Comparison of ENCODE assay signal across 8 cellular contexts in the genomic region with DNA sequence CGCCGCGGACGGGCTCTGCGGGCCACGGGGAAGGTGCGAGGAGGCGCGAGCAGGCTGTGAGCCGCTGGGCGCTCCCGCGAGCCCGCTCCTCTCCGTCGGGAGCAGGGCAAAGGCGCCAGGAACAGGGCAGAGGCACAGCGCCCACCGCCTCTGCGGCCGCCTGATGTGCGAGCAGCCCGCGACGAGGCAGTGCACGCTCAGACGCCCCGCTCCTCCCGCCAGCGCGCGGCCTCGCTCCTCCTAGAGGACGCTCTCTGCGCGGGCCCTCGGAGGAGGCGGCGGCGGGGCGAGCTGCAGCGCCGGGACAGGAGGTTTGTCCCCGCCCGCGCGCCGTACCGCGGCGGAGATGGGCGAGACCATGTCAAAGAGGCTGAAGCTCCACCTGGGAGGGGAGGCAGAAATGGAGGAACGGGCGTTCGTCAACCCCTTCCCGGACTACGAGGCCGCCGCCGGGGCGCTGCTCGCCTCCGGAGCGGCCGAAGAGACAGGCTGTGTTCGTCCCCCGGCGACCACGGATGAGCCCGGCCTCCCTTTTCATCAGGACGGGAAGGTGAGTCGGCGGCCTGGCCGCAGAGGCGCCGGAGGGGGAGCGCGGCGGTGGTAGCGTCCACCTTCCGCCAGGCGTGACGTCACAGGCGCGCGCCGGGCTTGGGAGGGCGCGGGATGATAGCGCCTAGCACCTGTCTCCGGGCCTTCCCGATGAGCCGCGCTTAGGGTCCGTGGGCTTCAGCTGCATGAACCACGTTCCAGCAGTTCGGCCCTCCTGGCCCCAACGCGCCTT. TPM values are rescaled to one million over a fixed set of nuclear protein-coding genes. Genes with fewer than 3 reads are reported as not detected.
DNase-seq lines count a peak whose midpoint lies in the region; ATAC-seq and TF ChIP-seq lines count a peak whose summit lies in the region.

No MANE protein-coding gene starts in this region.

- H3K36me3 ChIP-seq in PC-9 (ENCODE audit: low read depth) (peaks cover 13% of the 10 kb centered on the region; the same call in 1 of the 2 replicates), esophagus squamous epithelium (no peaks in the 10 kb centered on the region)

- H3K27ac ChIP-seq in PC-9 (peak overlapping the region; percentile 89), esophagus squamous epithelium (peak overlapping the region; percentile 97 to 99 (median 98))

- WGBS in esophagus squamous epithelium, 2 donors = 0% methylated on average over 5 of the region's 99 CpGs; no CpG with 5 or more reads in 1 of the 2 donors

- no peaks in the 10 kb centered on the region for H3K9me2 ChIP-seq in PC-9 (ENCODE audit: insufficient read depth)

- peak; percentile 76 for ATAC-seq in GM21717 (IDR thresholded peaks at IDR 0.05; ENCODE audit: unreplicated experiment)

- DNase-seq in DMS79 (lab: John Stamatoyannopoulos, UW) = peak; percentile 78
- peak; percentile 93 for DNase-seq in Jurkat, Clone E6-1 (ENCODE audit: low read depth, low spot score)
- peak; percentile 95 to 99 for DNase-seq in PC-9
- peak; percentile 95 to 96 for DNase-seq in activated T-cell treated with anti-CD3 and anti-CD28 coated beads, Interleukin-2, amount 50 U/mL, for 48 hours
- peak; percentile 60 for DNase-seq in esophagus squamous epithelium (lab: John Stamatoyannopoulos, UW)
- peak; percentile 99 for DNase-seq in myocyte (ENCODE audit: low read depth)
- DNase-seq in stimulated activated CD8-positive, alpha-beta memory T cell treated with anti-CD3 and anti-CD28 coated beads, Interleukin-7, amount 100 ng/mL, for 4 hours (ENCODE audit: low read depth in 2 of 2) = peak; percentile 87 to 95

- peak; percentile 52; the same call in 1 of the 2 replicates for TF ChIP-seq CTCF in PC-9 (conservative IDR thresholded peaks at IDR 0.05)
- TF ChIP-seq CTCF in esophagus squamous epithelium (IDR thresholded peaks at IDR 0.05) = peak in 4 of 6 experiments; percentile 9 to 49 (median 36)

- peaks cover 7% of the 10 kb centered on the region; the same call in 1 of the 2 replicates for H3K27me3 ChIP-seq in PC-9 (ENCODE audit: insufficient read depth, low read depth)
- H3K27me3 ChIP-seq in esophagus squamous epithelium = no peaks in the 10 kb centered on the region

- H3K79me2 ChIP-seq in PC-9 (ENCODE audit: low read depth) = peaks cover 6% of the 10 kb centered on the region

- H3K4me1 ChIP-seq in PC-9 (replicated peaks; ENCODE audit: insufficient read depth) = peaks cover 23% of the 10 kb centered on the region
- H3K4me1 ChIP-seq in esophagus squamous epithelium = peaks cover 8 to 24% (median 14%) of the 10 kb centered on the region in 3 donors

- BruUV-seq in PC-9 (replicated peaks; lab: Mats Ljungman, UMichigan) = no TSS peak

- peaks cover 9% of the 10 kb centered on the region for H3F3A ChIP-seq in PC-9 (ENCODE audit: insufficient read depth, low read depth)

- TF ChIP-seq POLR2A in esophagus squamous epithelium (IDR thresholded peaks at IDR 0.05) = peak in 3 of 4 donors; percentile 10 to 84 (median 83)

- H3K4me3 ChIP-seq in Jurkat, Clone E6-1 (ENCODE audit: low read length) = peak overlapping the region; percentile 98
- peak overlapping the region; percentile 78 for H3K4me3 ChIP-seq in PC-9
- peak overlapping the region; percentile 73 to 92 (median 88) for H3K4me3 ChIP-seq in esophagus squamous epithelium

- intact Hi-C loops in PC-9 (cut with micrococcal nuclease; ENCODE audit: unreplicated experiment) (loop anchor here (1.0 to 5.0 kb wide), 6 partner anchors 49 to 740 kb away; partner anchors contain the start of genes CCT6A, CHCHD2, MRPS17 and PSPH), esophagus squamous epithelium (cut with DNase I) (no loop called here)

- peak overlapping the region; percentile 79 for H3K4me2 ChIP-seq in PC-9

- CTCF ChIA-PET in PC-9 (lab: Charles Lee) = no interaction called here

- H3K9me3 ChIP-seq in PC-9 (ENCODE audit: insufficient read depth, low read depth) (no peaks in the 10 kb centered on the region), esophagus squamous epithelium (no peaks in the 10 kb centered on the region)

- POLR2A ChIA-PET in PC-9 (lab: Charles Lee; ENCODE audit: unreplicated experiment) = interaction anchor here (0.5 to 0.6 kb wide), 4 partner anchors 12 to 685 kb away, joined by 4 read pairs; partner anchors contain the start of genes CCT6A and PSPH

- H2AFZ ChIP-seq in PC-9 = peak overlapping the region; percentile 88

- no peaks in the 10 kb centered on the region for H4K20me1 ChIP-seq in PC-9 (ENCODE audit: insufficient read depth)

RNA-seq across cellular contexts. Expression of gene LANCL2, which starts 0.7 kb away (rescaled TPM):
- 11.3 TPM for polyA plus RNA-seq in Jurkat, Clone E6-1 (2012; ENCODE audit: insufficient read depth, insufficient read length)
- total RNA-seq in PC-9 (2021) = 21.8 and 21.9 TPM in 2 replicates
- 10 to 100 TPM in 2 of 4 donors, 1 to 10 TPM in 2; 6.4 to 12.8 (median 9.7) TPM for total RNA-seq in esophagus squamous epithelium
- total RNA-seq in myocyte = 28.5 and 36.4 TPM in 2 replicates
- polyA plus RNA-seq in myocyte (2012) = 56.1 TPM

Comparison
In these comparisons a context has a peak if more than half of its experiments do, and no peak if none do; other contexts are left out.
1. Peak in every context shown above with its lines: DNase-seq, ATAC-seq, H3K4me3 ChIP-seq and H3K27ac ChIP-seq.